Comparison of ENCODE assay signal across 10 cellular contexts in genomic region chr6:112282217-112282616, GRCh38. TPM values are rescaled to one million over a fixed set of nuclear protein-coding genes. Genes with fewer than 3 reads are reported as not detected.
A peak's percentile ranks its signal among the peaks of the same experiment; 100 is the strongest.
DNase-seq lines count a peak whose midpoint lies in the region; ATAC-seq and TF ChIP-seq lines count a peak whose summit lies in the region.
"Had no signal": no experiment of that assay in that cellular context is flagged by ENCODE, and none has a peak within 500 bp of the region (broad histone marks: within the 10 kb centered on the region; RNA-seq: fewer than 3 reads in every experiment).

No MANE protein-coding gene starts in this region.

- no peaks in the 10 kb centered on the region for H3K9me3 ChIP-seq in esophagus muscularis mucosa
- H3K9me3 ChIP-seq in CD4-positive, alpha-beta memory T cell (ENCODE audit: control insufficient read depth in 1 of 2, low read length in 2 of 2) = no peaks in the 10 kb centered on the region
- H3K9me3 ChIP-seq: Peyer's patch had no signal

- H3K27ac ChIP-seq in esophagus muscularis mucosa (replicated peaks in 1 of 4) = peak overlapping the region; percentile 55 to 72 (median 68)
- H3K27ac ChIP-seq in CD4-positive, alpha-beta memory T cell (ENCODE audit: low read depth, low read length) = no peak overlapping the region

- DNase-seq in AG20443 (ENCODE audit: low spot score) = peak; percentile 85
- DNase-seq in NCI-H524 treated with DMSO at 0.1 percent for 48 hours (lab: John Stamatoyannopoulos, UW) = peak; percentile 78
- no peak for DNase-seq in esophagus muscularis mucosa (ENCODE audit: extremely low spot score)
- peak; percentile 29 for DNase-seq in nephron progenitor cell
- no peak for DNase-seq in activated CD4-positive, CD25-positive, alpha-beta regulatory T cell treated with anti-CD3 and anti-CD28 coated beads, Interleukin-2, amount 50 U/mL, for 72 hours
- no peak for DNase-seq in CD4-positive, alpha-beta memory T cell

- H3K9me3 Mint-ChIP-seq in nephron progenitor cell = peaks cover 5% of the 10 kb centered on the region
- H3K9me3 Mint-ChIP-seq in CD4-positive, alpha-beta memory T cell = no peaks in the 10 kb centered on the region
- H3K9me3 Mint-ChIP-seq: memory B cell had no signal

- H3K4me1 ChIP-seq in esophagus muscularis mucosa = peaks cover 33 to 59% (median 50%) of the 10 kb centered on the region in 4 donors
- H3K4me1 ChIP-seq in CD4-positive, alpha-beta memory T cell (ENCODE audit: insufficient read depth, low read length) = peaks cover 18% of the 10 kb centered on the region

- ATAC-seq in HG03039 (IDR thresholded peaks at IDR 0.05; ENCODE audit: unreplicated experiment) = no peak
- no peak for ATAC-seq in GM18517 (IDR thresholded peaks at IDR 0.05; ENCODE audit: unreplicated experiment)

- H3K4me3 Mint-ChIP-seq in nephron progenitor cell = peak overlapping the region; percentile 62
- no peak overlapping the region for H3K4me3 Mint-ChIP-seq in CD4-positive, alpha-beta memory T cell
- H3K4me3 Mint-ChIP-seq: memory B cell had no signal

- intact Hi-C loops in esophagus muscularis mucosa (cut with DNase I) = no loop called here
- intact Hi-C loops in CD4-positive, alpha-beta memory T cell (cut with micrococcal nuclease) = no loop called here

- POLR2A ChIA-PET in CD4-positive, alpha-beta memory T cell (lab: Charles Lee; ENCODE audit: partially characterized antibody) = no interaction called here

- no peaks in the 10 kb centered on the region for H3K27me3 ChIP-seq in esophagus muscularis mucosa
- H3K27me3 ChIP-seq in CD4-positive, alpha-beta memory T cell (ENCODE audit: insufficient read depth, low read length) = no peaks in the 10 kb centered on the region
- H3K27me3 ChIP-seq: Peyer's patch had no signal

- H3K36me3 Mint-ChIP-seq in nephron progenitor cell (ENCODE audit: low read depth) = no peaks in the 10 kb centered on the region
- no peaks in the 10 kb centered on the region for H3K36me3 Mint-ChIP-seq in CD4-positive, alpha-beta memory T cell
- H3K36me3 Mint-ChIP-seq: memory B cell had no signal

- TF ChIP-seq EP300 in esophagus muscularis mucosa (IDR thresholded peaks at IDR 0.05) = no peak

- H3K4me1 Mint-ChIP-seq in nephron progenitor cell = peaks cover 53% of the 10 kb centered on the region
- H3K4me1 Mint-ChIP-seq in CD4-positive, alpha-beta memory T cell = peaks cover 14 to 17% (median 15%) of the 10 kb centered on the region in 4 donors
- H3K4me1 Mint-ChIP-seq: memory B cell had no signal

- H3K27ac Mint-ChIP-seq in nephron progenitor cell = peak overlapping the region; percentile 94
- H3K27ac Mint-ChIP-seq in CD4-positive, alpha-beta memory T cell = no peak overlapping the region
- H3K27ac Mint-ChIP-seq: memory B cell had no signal

- TF ChIP-seq POLR2A in esophagus muscularis mucosa (IDR thresholded peaks at IDR 0.05; ENCODE audit: low read depth) = no peak

- H3K36me3 ChIP-seq in esophagus muscularis mucosa = no peaks in the 10 kb centered on the region
- no peaks in the 10 kb centered on the region for H3K36me3 ChIP-seq in CD4-positive, alpha-beta memory T cell (ENCODE audit: insufficient read depth, low read length)
- H3K36me3 ChIP-seq: Peyer's patch had no signal

- no peak overlapping the region for H3K4me3 ChIP-seq in esophagus muscularis mucosa
- no peak overlapping the region for H3K4me3 ChIP-seq in CD4-positive, alpha-beta memory T cell (ENCODE audit: low read length in 2 of 2)
- H3K4me3 ChIP-seq: Peyer's patch had no signal

- TF ChIP-seq CTCF in esophagus muscularis mucosa (IDR thresholded peaks at IDR 0.05) (peak; percentile 12 to 46 (median 24)), nephron progenitor cell (IDR thresholded peaks at IDR 0.05) (no peak)

- CTCF ChIA-PET in CD4-positive, alpha-beta memory T cell (lab: Charles Lee; ENCODE audit: partially characterized antibody) = no interaction called here

- peaks cover 2% of the 10 kb centered on the region for H3K27me3 Mint-ChIP-seq in nephron progenitor cell (ENCODE audit: low read depth, poor library complexity)
- peaks cover 18 to 30% of the 10 kb centered on the region in 2 donors for H3K27me3 Mint-ChIP-seq in CD4-positive, alpha-beta memory T cell

- 21% methylated on average over 4 of the region's 4 CpGs for WGBS in esophagus muscularis mucosa

RNA-seq across cellular contexts. Expression of gene LAMA4, which starts 27.9 kb away (rescaled TPM):
- 100 to 1,000 TPM; 261 to 336 (median 303) TPM for total RNA-seq in esophagus muscularis mucosa
- total RNA-seq in CD4-positive, alpha-beta memory T cell = not detected
- not detected for polyA plus RNA-seq in CD4-positive, alpha-beta memory T cell

Comparison
In these comparisons a context has a peak if more than half of its experiments do, and no peak if none do; other contexts are left out.
1. DNase-seq: peak in AG20443 (single experiment), NCI-H524 treated with DMSO at 0.1 percent for 48 hours (single experiment) and nephron progenitor cell (single experiment); none in esophagus muscularis mucosa (single experiment), activated CD4-positive, CD25-positive, alpha-beta regulatory T cell treated with anti-CD3 and anti-CD28 coated beads, Interleukin-2, amount 50 U/mL, for 72 hours (single experiment) and CD4-positive, alpha-beta memory T cell (0 of 5).
2. RNA of gene LAMA4, which starts 27.9 kb away (total RNA-seq): 261 to 336 TPM in esophagus muscularis mucosa; not detected in CD4-positive, alpha-beta memory T cell; every median in the first group is over 100 times any median in the second.